28 cellular contexts compared by ENCODE assay signal in genomic region chr6:17758113-17758512, GRCh38. TPM values are rescaled to one million over a fixed set of nuclear protein-coding genes. Genes with fewer than 3 reads are reported as not detected.
DNase-seq lines count a peak whose midpoint lies in the region; ATAC-seq, FAIRE-seq and TF ChIP-seq lines count a peak whose summit lies in the region.
"Had no signal": no experiment of that assay in that cellular context is flagged by ENCODE, and none has a peak within 500 bp of the region (broad histone marks: within the 10 kb centered on the region; RNA-seq: fewer than 3 reads in every experiment).

No MANE protein-coding gene starts in this region.

- H3K27me3 Mint-ChIP-seq in chondrocyte (ENCODE audit: low read depth) (no peaks in the 10 kb centered on the region), osteocyte (ENCODE audit: unreplicated experiment) (no peaks in the 10 kb centered on the region)

- H3K27ac ChIP-seq in HepG2 (ENCODE audit: extremely low read length, insufficient read depth, low read length) (no peak overlapping the region), right lobe of liver (no peak overlapping the region), PC-3 (ENCODE audit: low read length) (no peak overlapping the region)
- H3K27ac ChIP-seq: 22Rv1; BLaER1 treated with 17β-estradiol and CSF1 and Interleukin-3, amounts not matched to agents 10 nM and 100 nM had no signal

- H3K4me1 Mint-ChIP-seq in chondrocyte (ENCODE audit: low read depth) (peaks cover 11% of the 10 kb centered on the region), osteocyte (ENCODE audit: unreplicated experiment) (peaks cover 9% of the 10 kb centered on the region)
- H3K4me1 Mint-ChIP-seq: CD14-positive monocyte; CD8-positive, alpha-beta memory T cell had no signal

- intact Hi-C loops in HepG2 (cut with micrococcal nuclease; ENCODE audit: unreplicated experiment) (no loop called here), right lobe of liver (cut with DNase I) (no loop called here), PC-3 (cut with micrococcal nuclease) (no loop called here)

- H3K9me2 ChIP-seq in PC-3 (replicated peaks; ENCODE audit: low read length): no peaks in the 10 kb centered on the region

- H4K20me1 ChIP-seq in HepG2 (ENCODE audit: insufficient read depth, low read length): no peaks in the 10 kb centered on the region
- no peaks in the 10 kb centered on the region for H4K20me1 ChIP-seq in PC-3 (ENCODE audit: low read length)

- H3K27ac Mint-ChIP-seq in chondrocyte (ENCODE audit: unreplicated experiment) (peak overlapping the region; percentile 22), osteocyte (ENCODE audit: unreplicated experiment) (peak overlapping the region; percentile 72)
- H3K27ac Mint-ChIP-seq: CD4-positive, alpha-beta T cell; CD8-positive, alpha-beta memory T cell; HFFc6 had no signal

- POLR2A ChIA-PET in HepG2 (lab: Yijun Ruan, JAX): interaction anchor here (1.2 kb wide), 1 partner anchor 14 kb away, joined by 4 read pairs; no protein-coding TSS in a partner anchor
- POLR2A ChIA-PET in PC-3 (lab: Charles Lee; ENCODE audit: unreplicated experiment): no interaction called here

- TF ChIP-seq POLR2A in HepG2 (IDR thresholded peaks at IDR 0.05; ENCODE audit: insufficient read depth in 1 of 2, low read depth in 2 of 2, low read length in 2 of 2) (no peak), right lobe of liver (IDR thresholded peaks at IDR 0.05) (no peak)

- in situ Hi-C loops in HepG2 (cut with HindIII; ENCODE audit: extremely low pct_ligation_motif_present, low pct_unique_long_range_greater_than_20kb): no loop called here

- H3K4me2 ChIP-seq in HepG2 (ENCODE audit: low read depth, low read length) (no peak overlapping the region), PC-3 (ENCODE audit: low read length) (no peak overlapping the region)
- H3K4me2 ChIP-seq: BLaER1 treated with 17β-estradiol and CSF1 and Interleukin-3, amounts not matched to agents 10 nM and 100 nM had no signal

- H3K79me2 ChIP-seq in HepG2 (ENCODE audit: insufficient read depth, low read length) (no peaks in the 10 kb centered on the region), PC-3 (ENCODE audit: low read length) (no peaks in the 10 kb centered on the region)

- no peak for TF ChIP-seq CTCF in HepG2 (CRISPR knock-in tag; IDR thresholded peaks at IDR 0.05)
- no peak for TF ChIP-seq CTCF in right lobe of liver (IDR thresholded peaks at IDR 0.05)
- no peak for TF ChIP-seq CTCF in PC-3 (conservative IDR thresholded peaks at IDR 0.05; ENCODE audit: low read depth, low read length)
- TF ChIP-seq CTCF in chondrocyte (IDR thresholded peaks at IDR 0.05): no peak
- no peak for TF ChIP-seq CTCF in osteocyte (IDR thresholded peaks at IDR 0.05)

- ATAC-seq in HepG2 (no peak), right lobe of liver (no peak), PC-3 (peak; percentile 55), HG03196 (IDR thresholded peaks at IDR 0.05; ENCODE audit: unreplicated experiment) (no peak)

- H3K36me3 Mint-ChIP-seq in chondrocyte (ENCODE audit: low read depth): peaks cover 5% of the 10 kb centered on the region
- peaks cover 3% of the 10 kb centered on the region for H3K36me3 Mint-ChIP-seq in osteocyte (ENCODE audit: unreplicated experiment)
- H3K36me3 Mint-ChIP-seq: CD8-positive, alpha-beta memory T cell had no signal

- H3K4me1 ChIP-seq in HepG2 (ENCODE audit: insufficient read depth, low read length): no peaks in the 10 kb centered on the region
- no peaks in the 10 kb centered on the region for H3K4me1 ChIP-seq in right lobe of liver
- no peaks in the 10 kb centered on the region for H3K4me1 ChIP-seq in PC-3 (ENCODE audit: insufficient read depth, low read length)
- H3K4me1 ChIP-seq: BE2C; BLaER1 treated with 17β-estradiol and CSF1 and Interleukin-3, amounts not matched to agents 10 nM and 100 nM had no signal

- H3K36me3 ChIP-seq in HepG2 (replicated peaks in 1 of 2; ENCODE audit: control insufficient read depth in 1 of 2, insufficient read depth in 2 of 2, low read length in 2 of 2) (peaks cover 1 to 5% of the 10 kb centered on the region in 2 experiments; a peak in 4 of 5 replicates), right lobe of liver (peaks cover 0 to 5% (median 0%) of the 10 kb centered on the region in 4 donors), PC-3 (ENCODE audit: low read depth, low read length) (no peaks in the 10 kb centered on the region)
- H3K36me3 ChIP-seq: BE2C, HAP-1 had no signal

- no peak overlapping the region for H3K9ac ChIP-seq in HepG2 (ENCODE audit: insufficient read depth, low read depth, low read length)
- H3K9ac ChIP-seq in PC-3 (ENCODE audit: low read length): no peak overlapping the region
- H3K9ac ChIP-seq: BLaER1 treated with 17β-estradiol and CSF1 and Interleukin-3, amounts not matched to agents 10 nM and 100 nM had no signal

- no peaks in the 10 kb centered on the region for H3K27me3 ChIP-seq in HepG2 (ENCODE audit: control insufficient read depth in 1 of 2, insufficient read depth in 2 of 2, low read length in 2 of 2)
- no peaks in the 10 kb centered on the region for H3K27me3 ChIP-seq in right lobe of liver
- no peaks in the 10 kb centered on the region for H3K27me3 ChIP-seq in PC-3 (ENCODE audit: low read length)
- H3K27me3 ChIP-seq: BE2C; BLaER1 treated with 17β-estradiol and CSF1 and Interleukin-3, amounts not matched to agents 10 nM and 100 nM had no signal

- no peak for TF ChIP-seq EP300 in HepG2 (IDR thresholded peaks at IDR 0.05; ENCODE audit: low read depth in 2 of 2, low read length in 2 of 2)
- no peak for TF ChIP-seq EP300 in HepG2 (CRISPR knock-in tag; IDR thresholded peaks at IDR 0.05; ENCODE audit: borderline replicate concordance)

- no peak for FAIRE-seq in HepG2 (lab: Jason Lieb, UNC)
- FAIRE-seq: A204.1, D721Med, GM12891, GM18507, H54 had no signal

- H3K9me3 Mint-ChIP-seq in chondrocyte (ENCODE audit: low read depth): no peaks in the 10 kb centered on the region
- no peaks in the 10 kb centered on the region for H3K9me3 Mint-ChIP-seq in osteocyte (ENCODE audit: unreplicated experiment)
- H3K9me3 Mint-ChIP-seq: CD14-positive monocyte; CD4-positive, alpha-beta T cell; CD8-positive, alpha-beta memory T cell; HFFc6 had no signal

- H3K4me3 ChIP-seq in HepG2 (replicated peaks in 1 of 3; ENCODE audit: insufficient read depth in 1 of 3, low read depth in 2 of 3, low read length in 3 of 3) (no peak overlapping the region), right lobe of liver (no peak overlapping the region), PC-3 (ENCODE audit: low read length) (no peak overlapping the region)
- H3K4me3 ChIP-seq: BLaER1 treated with 17β-estradiol and CSF1 and Interleukin-3, amounts not matched to agents 10 nM and 100 nM; HAP-1 had no signal

- no peaks in the 10 kb centered on the region for H3K9me3 ChIP-seq in HepG2 (ENCODE audit: low read length)
- H3K9me3 ChIP-seq in right lobe of liver: no peaks in the 10 kb centered on the region
- no peaks in the 10 kb centered on the region for H3K9me3 ChIP-seq in PC-3 (ENCODE audit: low read length)
- H3K9me3 ChIP-seq: BE2C; BLaER1 treated with 17β-estradiol and CSF1 and Interleukin-3, amounts not matched to agents 10 nM and 100 nM; HAP-1 had no signal

- H2AFZ ChIP-seq in HepG2 (ENCODE audit: low read length) (no peak overlapping the region), PC-3 (ENCODE audit: low read length) (no peak overlapping the region)

- BruUV-seq in HepG2 (replicated peaks; lab: Mats Ljungman, UMichigan): no TSS peak
- BruUV-seq in PC-3 (replicated peaks; lab: Mats Ljungman, UMichigan): no TSS peak

- H3K4me3 Mint-ChIP-seq in chondrocyte (ENCODE audit: unreplicated experiment) (no peak overlapping the region), osteocyte (ENCODE audit: unreplicated experiment) (no peak overlapping the region)
- H3K4me3 Mint-ChIP-seq: CD14-positive monocyte; CD4-positive, alpha-beta T cell; CD8-positive, alpha-beta memory T cell; HFFc6 had no signal

- CTCF ChIA-PET in HepG2 (lab: Yijun Ruan, JAX; ENCODE audit: low intra/inter-chr PET ratio, low total read pairs): no interaction called here
- CTCF ChIA-PET in PC-3 (lab: Charles Lee): no interaction called here

- no peak for TF ChIP-seq RAD21 in HepG2 (CRISPR knock-in tag; IDR thresholded peaks at IDR 0.05)

- DNase-seq in HepG2 (ENCODE audit: low spot score): no peak
- DNase-seq in right lobe of liver: no peak
- DNase-seq in PC-3: peak; percentile 25
- no peak for DNase-seq in chondrocyte (ENCODE audit: low spot score)
- DNase-seq in osteocyte (ENCODE audit: extremely low spot score, unreplicated experiment): no peak
- DNase-seq in cortex of kidney (lab: John Stamatoyannopoulos, UW): no peak
- no peak for DNase-seq in NCI-H2227 (lab: John Stamatoyannopoulos, UW; ENCODE audit: unreplicated experiment)
- DNase-seq: ACHN; AML-193; BE2C; CD4-positive, alpha-beta T cell; CD8-positive, alpha-beta memory T cell; DMS 273 treated with DMSO at 0.1 percent for 48 hours; DMS79; EL; GF-D8; GOT3; HFFc6 had no signal

- 94% methylated on average over 6 of the region's 6 CpGs for WGBS in HepG2 (ENCODE audit: low lambda C conversion rate)
- 86% methylated on average over 5 of the region's 6 CpGs for WGBS in right lobe of liver (ENCODE audit: insufficient coverage, low coverage, low lambda C conversion rate, missing lambda C conversion rate)

- H3F3A ChIP-seq in PC-3 (ENCODE audit: low read length, unreplicated experiment): no peaks in the 10 kb centered on the region

RNA-seq across cellular contexts. Expression of gene NUP153, which starts 51.4 kb away (rescaled TPM):
- total RNA-seq in HepG2 (2016; rRNA removed; fragmentation: Illumina TruSeq; extraction: Trizol) (55.2 and 93.0 TPM in 2 replicates), right lobe of liver (10 to 100 TPM; 14.6 to 20.8 (median 19.0) TPM), PC-3 (2014; rRNA removed) (48.3 and 48.5 TPM in 2 replicates), chondrocyte (23.9 to 30.5 TPM (median 24.3 TPM) in 3 replicates), osteocyte (32.6 and 34.6 TPM in 2 replicates)
- total RNA-seq in HepG2 (2016; cell fraction: cytosol; rRNA removed; fragmentation: Illumina TruSeq; extraction: Trizol; ENCODE audit: low read depth): 10.5 and 11.6 TPM in 2 replicates
- 53.1 and 86.9 TPM in 2 replicates for total RNA-seq in HepG2 (2016; cell fraction: insoluble cytoplasmic fraction; rRNA removed; fragmentation: Illumina TruSeq; extraction: Trizol)
- total RNA-seq in HepG2 (2016; cell fraction: membrane; rRNA removed; fragmentation: Illumina TruSeq; extraction: Trizol): 26.2 and 29.5 TPM in 2 replicates
- total RNA-seq in HepG2 (2016; cell fraction: nucleus; rRNA removed; fragmentation: Illumina TruSeq; extraction: Trizol): 55.4 and 57.9 TPM in 2 replicates
- 24.5 and 29.8 TPM in 2 replicates for polyA plus RNA-seq in HepG2 (2011; rRNA removed)
- polyA plus RNA-seq in HepG2 (2011; cell fraction: cytosol; rRNA removed): 15.6 and 20.2 TPM in 2 replicates
- polyA plus RNA-seq in HepG2 (2011; cell fraction: nucleus; rRNA removed): 19.1 and 21.8 TPM in 2 replicates
- polyA plus RNA-seq in HepG2 (2012): 28.8 and 33.6 TPM in 2 replicates
- 1.2 and 1.7 TPM in 2 replicates for polyA plus RNA-seq in HepG2 (2016; cell fraction: cytosol; fragmentation: Illumina TruSeq; extraction: Trizol; ENCODE audit: low read depth)
- polyA plus RNA-seq in HepG2 (2016; cell fraction: insoluble cytoplasmic fraction; fragmentation: Illumina TruSeq; extraction: Trizol; ENCODE audit: low read depth): 63.9 and 66.2 TPM in 2 replicates
- polyA plus RNA-seq in HepG2 (2016; cell fraction: membrane; fragmentation: Illumina TruSeq; extraction: Trizol; ENCODE audit: low read depth): 5.1 and 6.2 TPM in 2 replicates
- polyA plus RNA-seq in HepG2 (2016; cell fraction: nucleus; fragmentation: Illumina TruSeq; extraction: Trizol; ENCODE audit: insufficient read depth, low read depth): 50.4 and 54.2 TPM in 2 replicates
- polyA minus RNA-seq in HepG2 (2011; rRNA and poly(A)+ RNA removed; ENCODE audit: low replicate concordance): 43.1 and 56.1 TPM in 2 replicates
- polyA minus RNA-seq in HepG2 (2011; cell fraction: cytosol; rRNA and poly(A)+ RNA removed): 32.8 and 33.8 TPM in 2 replicates
- polyA minus RNA-seq in HepG2 (2011; cell fraction: nucleus; rRNA and poly(A)+ RNA removed): 47.4 and 49.2 TPM in 2 replicates
